ENCODE assay signal across 13 cellular contexts in the genomic region with DNA sequence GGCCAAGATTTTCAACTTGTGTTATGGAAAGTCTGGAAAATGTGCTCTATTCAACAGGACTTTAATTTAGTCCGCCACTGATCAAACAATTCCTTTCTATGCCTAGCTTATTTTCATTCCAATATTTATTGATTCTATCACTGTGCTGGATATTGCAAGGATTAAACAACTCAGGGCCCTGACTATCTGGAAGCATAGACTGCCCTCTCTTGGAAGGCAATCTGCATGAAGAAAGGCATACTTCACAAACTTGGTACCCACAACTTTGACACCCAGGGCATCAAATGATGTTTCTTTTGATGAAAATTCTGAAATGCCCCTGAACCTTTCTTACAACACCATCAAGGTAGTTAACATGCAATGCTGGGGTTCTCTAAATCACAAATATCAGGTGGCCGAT.
DNase-seq lines count a peak whose midpoint lies in the region; ATAC-seq and TF ChIP-seq lines count a peak whose summit lies in the region.
"Had no signal": no experiment of that assay in that cellular context is flagged by ENCODE, and none has a peak within 500 bp of the region (broad histone marks: within the 10 kb centered on the region; RNA-seq: fewer than 3 reads in every experiment).

No MANE protein-coding gene starts in this region.

- POLR2A ChIA-PET in AG04450 (lab: Yijun Ruan, JAX), result no interaction called here

- no peak overlapping the region for H3K4me3 ChIP-seq in AG04450 (ENCODE audit: low read depth, low read length)
- H3K4me3 ChIP-seq in astrocyte of the cerebellum (ENCODE audit: low read depth, low read length), result no peak overlapping the region
- H3K4me3 ChIP-seq: smooth muscle cell had no signal

- ATAC-seq in GM21576 (IDR thresholded peaks at IDR 0.05; ENCODE audit: unreplicated experiment) (no peak), HG03457 (IDR thresholded peaks at IDR 0.05; ENCODE audit: unreplicated experiment) (no peak), HG02610 (IDR thresholded peaks at IDR 0.05; ENCODE audit: unreplicated experiment) (no peak)

- TF ChIP-seq CTCF in AG04450 (IDR thresholded peaks at IDR 0.05; ENCODE audit: low read depth, low read length) (peak; percentile 26; the same call in 1 of the 2 replicates), astrocyte of the cerebellum (IDR thresholded peaks at IDR 0.05; ENCODE audit: low read depth, low read length, missing control alignments) (peak; percentile 44)

- H3K27me3 ChIP-seq in AG04450 (ENCODE audit: control insufficient read depth, insufficient read depth, low read length), result no peaks in the 10 kb centered on the region

- no peak overlapping the region for H3K27ac ChIP-seq in AG04450 (ENCODE audit: low read depth, low read length)

- no peak for DNase-seq in AG04450 (ENCODE audit: low read depth, low spot score)
- peak; percentile 22 for DNase-seq in HCEC 1CT
- no peak for DNase-seq in astrocyte of the cerebellum (ENCODE audit: low read depth)
- peak; percentile 44 for DNase-seq in iris pigment epithelial cell (ENCODE audit: low read depth)
- DNase-seq in NCI-H2081 treated with DMSO at 0.1 percent for 48 hours (lab: John Stamatoyannopoulos, UW), result no peak
- DNase-seq: activated CD4-positive, alpha-beta T cell treated with anti-CD3 and anti-CD28 coated beads, Interleukin-2, amount 50 U/mL, for 48 hours; activated naive CD4-positive, alpha-beta T cell treated with Interleukin-2 at 50 U/mL for 16 hours; CD4-positive, CD25-positive, alpha-beta regulatory T cell; NCI-H526 treated with DMSO at 0.1 percent for 48 hours had no signal

- CTCF ChIA-PET in AG04450 (lab: Charles Lee), result no interaction called here

- in situ Hi-C loops in astrocyte of the cerebellum (cut with HindIII; ENCODE audit: low sequenced_read_pairs), result no loop called here

- no peaks in the 10 kb centered on the region for H3K9me3 ChIP-seq in AG04450 (ENCODE audit: control insufficient read depth, insufficient read depth, low read length)

Comparison
In these comparisons a context has a peak if more than half of its experiments do, and no peak if none do; other contexts are left out.
1. DNase-seq: peak in HCEC 1CT (single experiment) and iris pigment epithelial cell (single experiment); none in AG04450 (single experiment), astrocyte of the cerebellum (single experiment) and NCI-H2081 treated with DMSO at 0.1 percent for 48 hours (single experiment).